In genomic region chr11:45899448-45900174, GRCh38 we compare ENCODE assay signal across 8 cellular contexts. TPM values are rescaled to one million over a fixed set of nuclear protein-coding genes. Genes with fewer than 3 reads are reported as not detected.
DNase-seq lines count a peak whose midpoint lies in the region; ATAC-seq and TF ChIP-seq lines count a peak whose summit lies in the region.

No MANE protein-coding gene starts in this region.

- no peaks in the 10 kb centered on the region for H3K9me3 ChIP-seq in lower lobe of right lung

- peak; percentile 16 for DNase-seq in NCI-H524 treated with DMSO at 0.1 percent for 48 hours (lab: John Stamatoyannopoulos, UW)
- peak; percentile 48 to 49 for DNase-seq in activated CD8-positive, alpha-beta memory T cell treated with anti-CD3 and anti-CD28 coated beads for 1 hour (ENCODE audit: extremely low read depth in 1 of 2, low read depth in 1 of 2)
- DNase-seq in effector CD8-positive, alpha-beta T cell (lab: John Stamatoyannopoulos, UW), result peak; percentile 44
- peak; percentile 85 for DNase-seq in lower lobe of right lung
- peak; percentile 43 to 52 for DNase-seq in stimulated activated CD4-positive, alpha-beta T cell treated with anti-CD3 and anti-CD28 coated beads, Interleukin-4, amount 100 ng/mL, for 4 hours

- peaks cover 17% of the 10 kb centered on the region for H3K4me1 ChIP-seq in lower lobe of right lung

- H3K27ac ChIP-seq in lower lobe of right lung, result peak overlapping the region; percentile 41

- no peak for TF ChIP-seq CTCF in lower lobe of right lung (IDR thresholded peaks at IDR 0.05)

- H3K4me3 ChIP-seq in GM08714 (ENCODE audit: low read length), result peak overlapping the region; percentile 37; the same call in 1 of the 2 replicates
- H3K4me3 ChIP-seq in lower lobe of right lung, result peak overlapping the region; percentile 59

- peaks cover 27% of the 10 kb centered on the region for H3K27me3 ChIP-seq in lower lobe of right lung (ENCODE audit: low read depth)

- intact Hi-C loops in lower lobe of right lung (cut with DNase I), result no loop called here

- ATAC-seq in HG03139 (IDR thresholded peaks at IDR 0.05; ENCODE audit: unreplicated experiment), result peak; percentile 49
- ATAC-seq in lower lobe of right lung, result peak; percentile 81 to 88
- no peak for ATAC-seq in GM18517 (IDR thresholded peaks at IDR 0.05; ENCODE audit: unreplicated experiment)

- H3K36me3 ChIP-seq in lower lobe of right lung, result no peaks in the 10 kb centered on the region

RNA-seq across cellular contexts. Expression of gene FREY1, which starts 7.5 kb away (rescaled TPM):
- total RNA-seq in lower lobe of right lung, result 0.53 TPM

RNA-seq across cellular contexts. Expression of gene MAPK8IP1, which starts 14.2 kb away (rescaled TPM):
- 7.3 TPM for total RNA-seq in lower lobe of right lung

RNA-seq across cellular contexts. Expression of gene PEX16, which starts 18.1 kb away (rescaled TPM):
- total RNA-seq in lower lobe of right lung, result 22.7 TPM

RNA-seq across cellular contexts. Expression of gene LARGE2, which starts 22.8 kb away (rescaled TPM):
- total RNA-seq in lower lobe of right lung, result 5.0 TPM

RNA-seq across cellular contexts. Expression of gene CRY2, which starts 52.3 kb away (rescaled TPM):
- total RNA-seq in lower lobe of right lung, result 62.3 TPM

Comparison
In these comparisons a context has a peak if more than half of its experiments do, and no peak if none do; other contexts are left out.
1. DNase-seq: peak in every context shown above with its lines; median percentile 85 in lower lobe of right lung; 48 in activated CD8-positive, alpha-beta memory T cell treated with anti-CD3 and anti-CD28 coated beads for 1 hour; 48 in stimulated activated CD4-positive, alpha-beta T cell treated with anti-CD3 and anti-CD28 coated beads, Interleukin-4, amount 100 ng/mL, for 4 hours; 44 in effector CD8-positive, alpha-beta T cell; 16 in NCI-H524 treated with DMSO at 0.1 percent for 48 hours.